1 cellular context compared by ENCODE assay signal in genomic region chr20:17960927-17961599, GRCh38.
TF ChIP-seq lines count a peak whose summit lies in the region.

No MANE protein-coding gene starts in this region.

TF ChIP-seq in HepG2, 621 proteins besides CTCF, POLR2A, EP300 and RAD21 (continued from another document and continues in another):
- TF ChIP-seq ZNF275 (CRISPR knock-in tag; IDR thresholded peaks at IDR 0.05; ENCODE audit: borderline replicate concordance) (no peak), ZNF33B (CRISPR knock-in tag; IDR thresholded peaks at IDR 0.05) (no peak; the same call in 1 of the 2 replicates), ZNF34 (CRISPR knock-in tag; IDR thresholded peaks at IDR 0.05; ENCODE audit: borderline replicate concordance) (no peak), CSRNP1 (CRISPR knock-in tag; IDR thresholded peaks at IDR 0.05) (0 out of 2 replicates have a peak, but pooled peaks have one; percentile 37), NFKB2 (CRISPR knock-in tag; IDR thresholded peaks at IDR 0.05; ENCODE audit: borderline replicate concordance) (no peak), ZNF879 (CRISPR knock-in tag; IDR thresholded peaks at IDR 0.05) (no peak), ZNF710 (CRISPR knock-in tag; IDR thresholded peaks at IDR 0.05; ENCODE audit: borderline replicate concordance) (no peak), NAIF1 (CRISPR knock-in tag; IDR thresholded peaks at IDR 0.05; ENCODE audit: borderline replicate concordance) (no peak), ZNF441 (CRISPR knock-in tag; IDR thresholded peaks at IDR 0.05; ENCODE audit: borderline replicate concordance) (peak; percentile 26; the same call in 1 of the 2 replicates), ZNF674 (CRISPR knock-in tag; IDR thresholded peaks at IDR 0.05; ENCODE audit: low read depth) (no peak), ARNT (IDR thresholded peaks at IDR 0.05) (no peak), ZNF775 (CRISPR knock-in tag; IDR thresholded peaks at IDR 0.05; ENCODE audit: borderline replicate concordance) (no peak), FOXO1 (CRISPR knock-in tag; IDR thresholded peaks at IDR 0.05) (peak; percentile 82), ZNF281 (CRISPR knock-in tag; IDR thresholded peaks at IDR 0.05; ENCODE audit: borderline replicate concordance) (no peak; the same call in 1 of the 2 replicates), ZNF274 (CRISPR knock-in tag; IDR thresholded peaks at IDR 0.05) (no peak), SIN3B (IDR thresholded peaks at IDR 0.05; ENCODE audit: low read length) (no peak), GRHL1 (CRISPR knock-in tag; conservative IDR thresholded peaks at IDR 0.05) (no peak), ZNF652 (CRISPR knock-in tag; IDR thresholded peaks at IDR 0.05; ENCODE audit: borderline replicate concordance, low read depth) (no peak), SP1 (IDR thresholded peaks at IDR 0.05) (no peak), SP1 (CRISPR knock-in tag; IDR thresholded peaks at IDR 0.05) (no peak), ZNF792 (CRISPR knock-in tag; IDR thresholded peaks at IDR 0.05) (0 out of 2 replicates have a peak, but pooled peaks have one; percentile 79), ZKSCAN1 (IDR thresholded peaks at IDR 0.05; ENCODE audit: low read length) (no peak), ZEB1 (IDR thresholded peaks at IDR 0.05; ENCODE audit: insufficient replicate concordance, low read depth) (peak; percentile 45), ZNF672 (CRISPR knock-in tag; IDR thresholded peaks at IDR 0.05) (no peak), ATF2 (CRISPR knock-in tag; IDR thresholded peaks at IDR 0.05) (peak; percentile 69; the same call in 1 of the 2 replicates), ZMYM3 (CRISPR knock-in tag; IDR thresholded peaks at IDR 0.05) (peak; percentile 73), JDP2 (CRISPR knock-in tag; IDR thresholded peaks at IDR 0.05; ENCODE audit: borderline replicate concordance) (no peak), PHF5A (CRISPR knock-in tag; IDR thresholded peaks at IDR 0.05; ENCODE audit: low read depth, unreplicated experiment) (peak; percentile 85), RXRA (CRISPR knock-in tag; IDR thresholded peaks at IDR 0.05) (peak; percentile 38; the same call in 1 of the 2 replicates), ZNF557 (CRISPR knock-in tag; IDR thresholded peaks at IDR 0.05) (no peak), MXD1 (CRISPR knock-in tag; IDR thresholded peaks at IDR 0.05) (no peak), ZNF350 (CRISPR knock-in tag; IDR thresholded peaks at IDR 0.05; ENCODE audit: borderline replicate concordance, low read depth) (no peak), SSRP1 (CRISPR knock-in tag; IDR thresholded peaks at IDR 0.05) (peak; percentile 76; the same call in 1 of the 2 replicates), ELF1 (CRISPR knock-in tag; IDR thresholded peaks at IDR 0.05) (no peak), ZNF282 (IDR thresholded peaks at IDR 0.05; ENCODE audit: partially characterized antibody) (no peak), SP5 (CRISPR knock-in tag; IDR thresholded peaks at IDR 0.05; ENCODE audit: borderline replicate concordance, low read depth) (no peak), TFDP1 (CRISPR knock-in tag; IDR thresholded peaks at IDR 0.05; ENCODE audit: borderline replicate concordance) (peak; percentile 25; the same call in 1 of the 2 replicates), SMYD3 (CRISPR knock-in tag; IDR thresholded peaks at IDR 0.05) (peak; percentile 69; the same call in 1 of the 2 replicates), ERF (CRISPR knock-in tag; IDR thresholded peaks at IDR 0.05) (peak; percentile 63), ZNF414 (CRISPR knock-in tag; IDR thresholded peaks at IDR 0.05) (no peak), ZSCAN29 (CRISPR knock-in tag; conservative IDR thresholded peaks at IDR 0.05) (no peak; the same call in 1 of the 2 replicates), GZF1 (CRISPR knock-in tag; IDR thresholded peaks at IDR 0.05) (no peak), SRSF1 (optimal IDR thresholded peaks at IDR 0.05; ENCODE audit: low read depth, low read length) (no peak), SRF (IDR thresholded peaks at IDR 0.05; ENCODE audit: low read depth, low read length) (peak; percentile 67), MXI1 (IDR thresholded peaks at IDR 0.05; ENCODE audit: borderline replicate concordance, low read depth, low read length) (no peak; the same call in 2 of the 3 replicates), CAMTA2 (CRISPR knock-in tag; IDR thresholded peaks at IDR 0.05; ENCODE audit: borderline replicate concordance) (no peak), PHB2 (IDR thresholded peaks at IDR 0.05; ENCODE audit: partially characterized antibody) (no peak), SIN3A (IDR thresholded peaks at IDR 0.05; ENCODE audit: borderline replicate concordance, low read depth, low read length) (peak; percentile 46), TBX2 (CRISPR knock-in tag; IDR thresholded peaks at IDR 0.05; ENCODE audit: borderline replicate concordance) (peak; percentile 61; the same call in 1 of the 2 replicates), ATM (IDR thresholded peaks at IDR 0.05; ENCODE audit: borderline replicate concordance) (no peak), ZBTB8A (CRISPR knock-in tag; IDR thresholded peaks at IDR 0.05; ENCODE audit: borderline replicate concordance, low read depth) (no peak), ZNF639 (CRISPR knock-in tag; conservative IDR thresholded peaks at IDR 0.05) (peak; percentile 55; the same call in 1 of the 2 replicates), NR2F6 (IDR thresholded peaks at IDR 0.05) (peak; percentile 95), NR2F6 (CRISPR knock-in tag; IDR thresholded peaks at IDR 0.05) (peak; percentile 96), FOXA1 (IDR thresholded peaks at IDR 0.05) (no peak), FOXA1 (CRISPR knock-in tag; IDR thresholded peaks at IDR 0.05) (no peak), ZNF160 (CRISPR knock-in tag; IDR thresholded peaks at IDR 0.05) (no peak), STAT5B (CRISPR knock-in tag; IDR thresholded peaks at IDR 0.05) (no peak)
